In genomic region chr10:133785178-133785577, GRCh38 we compare ENCODE assay signal across 5 cellular contexts.
A peak's percentile ranks its signal among the peaks of the same experiment; 100 is the strongest.
DNase-seq lines count a peak whose midpoint lies in the region; ATAC-seq and TF ChIP-seq lines count a peak whose summit lies in the region.
"Not testable (repeated sequence)": the region's sequence is repeated elsewhere in the genome, so short reads cannot be mapped to it uniquely, and the experiment has no call there.

No MANE protein-coding gene starts in this region.

- DNase-seq in WERI-Rb-1: peak; percentile 4
- peak; percentile 8 for DNase-seq in activated CD4-positive, alpha-beta memory T cell treated with anti-CD3 and anti-CD28 coated beads for 36 hours
- DNase-seq in Right ventricle myocardium inferior (ENCODE audit: missing footprints): peak; percentile 20
- DNase-seq in osteocyte (ENCODE audit: extremely low spot score, unreplicated experiment): peak; percentile 53
- peak; percentile 17 for DNase-seq in spleen

- not testable (repeated sequence) for H3K4me3 Mint-ChIP-seq in activated CD4-positive, alpha-beta memory T cell treated with anti-CD3 and anti-CD28 coated beads for 36 hours; osteocyte (ENCODE audit: unreplicated experiment)

- WGBS in spleen, 5 donors: 58 to 70% (median 68%) methylated on average over 3 to 4 of the region's 5 CpGs; no CpG with 5 or more reads in 1 of the 5 donors

- not testable (repeated sequence) for H3K4me3 ChIP-seq in WERI-Rb-1 (ENCODE audit: low read depth, low read length); spleen

- H3K27ac ChIP-seq in WERI-Rb-1, spleen: not testable (repeated sequence)

- POLR2A ChIA-PET in activated CD4-positive, alpha-beta memory T cell treated with anti-CD3 and anti-CD28 coated beads for 36 hours (lab: Charles Lee): not testable (repeated sequence)

- not testable (repeated sequence) for ATAC-seq in Right ventricle myocardium inferior

- H3K36me3 Mint-ChIP-seq in activated CD4-positive, alpha-beta memory T cell treated with anti-CD3 and anti-CD28 coated beads for 36 hours; osteocyte (ENCODE audit: unreplicated experiment): not testable (repeated sequence)

- not testable (repeated sequence) for H3K36me3 ChIP-seq in WERI-Rb-1, spleen

- H3K4me1 Mint-ChIP-seq in activated CD4-positive, alpha-beta memory T cell treated with anti-CD3 and anti-CD28 coated beads for 36 hours (ENCODE audit: low read depth); osteocyte (ENCODE audit: unreplicated experiment): not testable (repeated sequence)

- TF ChIP-seq POLR2A in spleen (IDR thresholded peaks at IDR 0.05): not testable (repeated sequence)

- intact Hi-C loops in activated CD4-positive, alpha-beta memory T cell treated with anti-CD3 and anti-CD28 coated beads for 36 hours (cut with micrococcal nuclease); Right ventricle myocardium inferior (cut with DNase I); spleen (cut with DNase I; ENCODE audit: low total_unique reads): not testable (repeated sequence)

- CTCF ChIA-PET in activated CD4-positive, alpha-beta memory T cell treated with anti-CD3 and anti-CD28 coated beads for 36 hours (lab: Charles Lee): not testable (repeated sequence)

- not testable (repeated sequence) for H3K27me3 Mint-ChIP-seq in activated CD4-positive, alpha-beta memory T cell treated with anti-CD3 and anti-CD28 coated beads for 36 hours; osteocyte (ENCODE audit: unreplicated experiment)

- not testable (repeated sequence) for TF ChIP-seq CTCF in WERI-Rb-1 (IDR thresholded peaks at IDR 0.05; ENCODE audit: low read depth, low read length); osteocyte (IDR thresholded peaks at IDR 0.05); spleen (IDR thresholded peaks at IDR 0.05 in 8 of 11, conservative IDR thresholded peaks at IDR 0.05 in 3 of 11)

- H3K9me3 ChIP-seq in WERI-Rb-1 (ENCODE audit: severe bottlenecking); spleen: not testable (repeated sequence)

- H3K4me1 ChIP-seq in spleen: not testable (repeated sequence)

- H3K27me3 ChIP-seq in WERI-Rb-1 (ENCODE audit: insufficient read depth, low read depth, severe bottlenecking); spleen (replicated peaks in 1 of 7): not testable (repeated sequence)

- H3K27ac Mint-ChIP-seq in activated CD4-positive, alpha-beta memory T cell treated with anti-CD3 and anti-CD28 coated beads for 36 hours; osteocyte (ENCODE audit: unreplicated experiment): not testable (repeated sequence)

- H3K9me3 Mint-ChIP-seq in activated CD4-positive, alpha-beta memory T cell treated with anti-CD3 and anti-CD28 coated beads for 36 hours; osteocyte (ENCODE audit: unreplicated experiment): not testable (repeated sequence)
